ENCODE assay signal across 13 cellular contexts in the genomic region with DNA sequence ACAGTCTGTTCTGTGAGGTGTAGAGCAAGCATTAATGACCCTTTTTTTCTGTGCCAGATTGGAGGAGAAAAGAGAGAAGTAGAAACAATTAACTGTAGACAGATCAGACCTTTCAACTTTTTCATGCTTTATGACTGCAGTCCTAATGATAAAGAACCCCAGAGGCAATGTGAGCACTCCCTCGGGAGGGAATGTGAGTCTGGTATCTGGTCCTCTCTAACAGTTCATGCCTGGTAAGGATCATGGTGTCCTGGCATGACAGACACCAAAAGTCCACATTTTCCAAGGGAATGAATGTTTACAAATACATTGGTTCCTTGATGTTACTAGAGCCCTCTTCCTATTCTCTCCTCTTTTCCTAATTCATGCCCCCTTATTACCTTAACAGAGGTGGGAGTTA.
"Had no signal": no experiment of that assay in that cellular context is flagged by ENCODE, and none has a peak within 500 bp of the region (broad histone marks: within the 10 kb centered on the region; RNA-seq: fewer than 3 reads in every experiment).

No MANE protein-coding gene starts in this region.

- DNase-seq: activated CD4-positive, alpha-beta T cell treated with anti-CD3 and anti-CD28 coated beads for 48 hours; activated CD8-positive, alpha-beta T cell treated with anti-CD3 and anti-CD28 coated beads for 36 hours; activated effector memory CD4-positive, alpha-beta T cell treated with anti-CD3 and anti-CD28 coated beads, Interleukin-2, amount 50 U/mL, for 16 hours; activated T-cell treated with anti-CD3 and anti-CD28 coated beads, Interleukin-2, amount 50 U/mL, for 48 hours; adrenal gland; glutamatergic neuron; mesendoderm; stimulated activated naive CD8-positive, alpha-beta T cell treated with anti-CD3 and anti-CD28 coated beads, Interleukin-15, Interleukin-2, amounts not matched to agents 100 U/mL and 50 U/mL, for 24 hours had no signal

- H3K4me3 ChIP-seq: adrenal gland, esophagus muscularis mucosa, right atrium auricular region, suprapubic skin had no signal

- H3K36me3 ChIP-seq: adrenal gland had no signal

- H3K4me1 ChIP-seq: adrenal gland, esophagus muscularis mucosa, suprapubic skin had no signal

- H3K27me3 ChIP-seq: adrenal gland, esophagus muscularis mucosa, right atrium auricular region, suprapubic skin had no signal

- ATAC-seq: activated CD8-positive, alpha-beta T cell treated with anti-CD3 and anti-CD28 coated beads for 36 hours; stimulated activated naive CD8-positive, alpha-beta T cell treated with anti-CD3 and anti-CD28 coated beads, Interleukin-15, Interleukin-2, amounts not matched to agents 100 U/mL and 50 U/mL, for 24 hours had no signal

- FAIRE-seq: colon, endometrium had no signal

- H3K27ac ChIP-seq: esophagus muscularis mucosa, right atrium auricular region, suprapubic skin had no signal

- H3K9me3 ChIP-seq: adrenal gland, esophagus muscularis mucosa, right atrium auricular region had no signal
